Comparison of ENCODE assay signal across 13 cellular contexts in the genomic region with DNA sequence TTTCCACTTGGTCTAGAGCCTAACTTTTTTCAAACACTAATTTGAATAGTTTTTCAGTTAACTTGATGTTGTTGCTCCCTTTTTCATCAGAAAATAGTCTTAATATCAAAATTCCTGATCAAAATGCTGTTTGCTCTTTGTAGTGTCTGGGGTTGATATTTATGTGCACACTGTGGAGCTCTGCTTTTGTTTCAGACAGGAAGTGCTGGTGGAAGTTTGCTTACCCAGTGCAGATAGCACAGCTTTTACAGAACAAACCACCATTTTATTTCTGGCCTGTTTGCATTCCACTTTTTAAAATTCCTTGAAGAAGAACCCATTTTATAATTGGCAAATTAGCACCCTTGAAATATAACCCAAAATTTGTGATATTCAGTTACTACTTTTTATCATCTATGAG.
DNase-seq lines count a peak whose midpoint lies in the region; ATAC-seq and TF ChIP-seq lines count a peak whose summit lies in the region.
"Had no signal": no experiment of that assay in that cellular context is flagged by ENCODE, and none has a peak within 500 bp of the region (broad histone marks: within the 10 kb centered on the region; RNA-seq: fewer than 3 reads in every experiment).

No MANE protein-coding gene starts in this region.

- H3K9ac ChIP-seq in IMR-90 (ENCODE audit: low read depth, low read length), result no peak overlapping the region

- H3K4me2 ChIP-seq in IMR-90 (ENCODE audit: low read depth, low read length), result no peak overlapping the region

- no peak overlapping the region for H4K5ac ChIP-seq in IMR-90 (ENCODE audit: low read depth, low read length)

- H3K9me3 Mint-ChIP-seq in activated B cell treated with CpG ODN at 0.5 μM for 24 hours, result no peaks in the 10 kb centered on the region
- H3K9me3 Mint-ChIP-seq in mesothelial cell of epicardium, result peaks cover 18% of the 10 kb centered on the region
- H3K9me3 Mint-ChIP-seq: activated naive CD4-positive, alpha-beta T cell treated with anti-CD3 and anti-CD28 coated beads, Interleukin-2, amount 50 U/mL, for 72 hours; natural killer cell treated with Interleukin-12 subunit alpha and Interleukin-12 subunit beta and Interleukin-15 and Interleukin-18, amount 100 ng/mL, for 72 hours had no signal

- H3K27me3 Mint-ChIP-seq in activated B cell treated with CpG ODN at 0.5 μM for 24 hours (no peaks in the 10 kb centered on the region), mesothelial cell of epicardium (ENCODE audit: low read depth) (no peaks in the 10 kb centered on the region)
- H3K27me3 Mint-ChIP-seq: natural killer cell treated with Interleukin-12 subunit alpha and Interleukin-12 subunit beta and Interleukin-15 and Interleukin-18, amount 100 ng/mL, for 72 hours had no signal

- H3K4ac ChIP-seq in IMR-90 (ENCODE audit: low read depth, low read length), result no peak overlapping the region

- no peaks in the 10 kb centered on the region; the same call in 1 of the 2 replicates for H3K4me1 ChIP-seq in IMR-90 (ENCODE audit: control insufficient read depth, insufficient read depth, low read length)
- H3K4me1 ChIP-seq: colonic mucosa had no signal

- intact Hi-C loops in IMR-90 (cut with micrococcal nuclease), result no loop called here
- intact Hi-C loops in activated B cell treated with CpG ODN at 0.5 μM for 24 hours (cut with micrococcal nuclease), result no loop called here

- H4K8ac ChIP-seq in IMR-90 (ENCODE audit: low read depth in 2 of 2, low read length in 2 of 2), result no peak overlapping the region

- TF ChIP-seq RAD21 in IMR-90 (IDR thresholded peaks at IDR 0.05; ENCODE audit: low read length), result no peak

- DNase-seq in NCI-H1092 treated with DMSO at 0.1 percent for 48 hours (lab: John Stamatoyannopoulos, UW) (peak; percentile 21), NCI-H1092 (lab: John Stamatoyannopoulos, UW) (no peak), IMR-90 (no peak), activated B cell treated with CpG ODN at 0.5 μM for 24 hours (no peak), mesothelial cell of epicardium (ENCODE audit: low spot score in 2 of 2, unreplicated experiment in 2 of 2) (no peak), RKO (ENCODE audit: low spot score) (no peak)
- DNase-seq: colonic mucosa, NCI-H1048 had no signal

- no peaks in the 10 kb centered on the region for H3K36me3 ChIP-seq in IMR-90 (ENCODE audit: control insufficient read depth, insufficient read depth, low read length)
- H3K36me3 ChIP-seq: colonic mucosa had no signal

- no peak overlapping the region for H3K56ac ChIP-seq in IMR-90 (ENCODE audit: extremely low read depth, insufficient read depth, low read length)

- H3K36me3 Mint-ChIP-seq in activated B cell treated with CpG ODN at 0.5 μM for 24 hours (ENCODE audit: low read depth) (no peaks in the 10 kb centered on the region), mesothelial cell of epicardium (peaks cover 15% of the 10 kb centered on the region)
- H3K36me3 Mint-ChIP-seq: natural killer cell treated with Interleukin-12 subunit alpha and Interleukin-12 subunit beta and Interleukin-15 and Interleukin-18, amount 100 ng/mL, for 72 hours had no signal

- H3K9me1 ChIP-seq in IMR-90 (ENCODE audit: insufficient read depth, low read length), result no peaks in the 10 kb centered on the region; the same call in 1 of the 2 replicates

- H3K27ac Mint-ChIP-seq in activated B cell treated with CpG ODN at 0.5 μM for 24 hours, result peak overlapping the region; percentile 5
- H3K27ac Mint-ChIP-seq in mesothelial cell of epicardium, result peak overlapping the region; percentile 83
- H3K27ac Mint-ChIP-seq: natural killer cell treated with Interleukin-12 subunit alpha and Interleukin-12 subunit beta and Interleukin-15 and Interleukin-18, amount 100 ng/mL, for 72 hours had no signal

- dilution Hi-C loops in IMR-90 (cut with HindIII; ENCODE audit: low sequenced_read_pairs, unreplicated experiment), result no loop called here

- no peak overlapping the region for H3K14ac ChIP-seq in IMR-90 (replicated peaks; ENCODE audit: low read depth, low read length)

- no peak overlapping the region for H3K18ac ChIP-seq in IMR-90 (ENCODE audit: low read depth, low read length)

- CTCF ChIA-PET in IMR-90 (lab: Yijun Ruan, JAX) (no interaction called here), activated B cell treated with CpG ODN at 0.5 μM for 24 hours (lab: Charles Lee) (no interaction called here)

- no peaks in the 10 kb centered on the region for H3K27me3 ChIP-seq in IMR-90 (ENCODE audit: control insufficient read depth, insufficient read depth, low read length)
- H3K27me3 ChIP-seq: colonic mucosa had no signal

- H3K4me1 Mint-ChIP-seq in activated B cell treated with CpG ODN at 0.5 μM for 24 hours (peaks cover 23% of the 10 kb centered on the region), mesothelial cell of epicardium (peaks cover 26% of the 10 kb centered on the region)

- no peak overlapping the region for H2AFZ ChIP-seq in IMR-90 (replicated peaks; ENCODE audit: low read length, poor library complexity)

- in situ Hi-C loops in IMR-90 (cut with MboI; ENCODE audit: low sequenced_read_pairs), result no loop called here

- no TSS peak for BruUV-seq in IMR-90 (replicated peaks; lab: Mats Ljungman, UMichigan)

- no peak overlapping the region for H3K4me3 ChIP-seq in IMR-90 (ENCODE audit: insufficient read depth, low read depth, low read length)
- H3K4me3 ChIP-seq: colonic mucosa had no signal

- no peak overlapping the region for H3K27ac ChIP-seq in IMR-90 (ENCODE audit: insufficient read depth, low read length)
- H3K27ac ChIP-seq: 22Rv1, colonic mucosa had no signal

- no peaks in the 10 kb centered on the region for H4K20me1 ChIP-seq in IMR-90 (ENCODE audit: insufficient read depth, low read length)

- H3K4me3 Mint-ChIP-seq in activated B cell treated with CpG ODN at 0.5 μM for 24 hours (no peak overlapping the region), mesothelial cell of epicardium (no peak overlapping the region)
- H3K4me3 Mint-ChIP-seq: natural killer cell treated with Interleukin-12 subunit alpha and Interleukin-12 subunit beta and Interleukin-15 and Interleukin-18, amount 100 ng/mL, for 72 hours had no signal

- TF ChIP-seq CTCF in IMR-90 (conservative IDR thresholded peaks at IDR 0.05; ENCODE audit: low read depth, low read length) (no peak), activated B cell treated with CpG ODN at 0.5 μM for 24 hours (IDR thresholded peaks at IDR 0.05) (no peak), mesothelial cell of epicardium (IDR thresholded peaks at IDR 0.05; ENCODE audit: unreplicated experiment) (no peak)

- H3K79me1 ChIP-seq in IMR-90 (ENCODE audit: low read depth in 1 of 2, low read length in 2 of 2), result peaks cover 0 to 3% of the 10 kb centered on the region in 2 experiments; a peak in 2 of 4 replicates

- TF ChIP-seq POLR2A in IMR-90 (IDR thresholded peaks at IDR 0.05; ENCODE audit: low read depth, low read length), result no peak

- H2AK9ac ChIP-seq in IMR-90 (replicated peaks; ENCODE audit: low read depth, low read length, poor library complexity), result no peak overlapping the region

- POLR2A ChIA-PET in IMR-90 (lab: Charles Lee; ENCODE audit: unreplicated experiment) (interaction anchor here (0.6 kb wide), 1 partner anchor 397 kb away, joined by 6 read pairs; no protein-coding TSS in a partner anchor), activated B cell treated with CpG ODN at 0.5 μM for 24 hours (lab: Charles Lee) (no interaction called here)

- no peak overlapping the region for H2BK120ac ChIP-seq in IMR-90 (ENCODE audit: low read depth, low read length)

- H3K9me3 ChIP-seq in IMR-90 (ENCODE audit: control insufficient read depth, insufficient read depth, low read length), result no peaks in the 10 kb centered on the region
- H3K9me3 ChIP-seq: colonic mucosa had no signal

- no peak overlapping the region for H2BK15ac ChIP-seq in IMR-90 (ENCODE audit: low read depth, low read length)

- H2AK5ac ChIP-seq in IMR-90 (ENCODE audit: low read depth, low read length), result no peak overlapping the region

- ATAC-seq in IMR-90 (ENCODE audit: low read depth) (peak; percentile 51; the same call in 1 of the 2 replicates), activated B cell treated with CpG ODN at 0.5 μM for 24 hours (ENCODE audit: low read depth) (no peak), GM21619 (IDR thresholded peaks at IDR 0.05; ENCODE audit: unreplicated experiment) (no peak), GM21528 (IDR thresholded peaks at IDR 0.05; ENCODE audit: low FRiP score, unreplicated experiment) (no peak)
- ATAC-seq: activated naive CD4-positive, alpha-beta T cell treated with anti-CD3 and anti-CD28 coated beads, Interleukin-2, amount 50 U/mL, for 72 hours; natural killer cell treated with Interleukin-12 subunit alpha and Interleukin-12 subunit beta and Interleukin-15 and Interleukin-18, amount 100 ng/mL, for 72 hours had no signal

- H2BK20ac ChIP-seq in IMR-90 (ENCODE audit: low read depth, low read length), result no peak overlapping the region

- H2BK5ac ChIP-seq in IMR-90 (ENCODE audit: low read depth, low read length, poor library complexity, severe bottlenecking), result no peak overlapping the region

- no peak overlapping the region for H3K23ac ChIP-seq in IMR-90 (ENCODE audit: low read depth, low read length)

- H4K91ac ChIP-seq in IMR-90 (ENCODE audit: insufficient read depth, low read depth, low read length), result no peak overlapping the region

TF ChIP-seq in IMR-90, 13 proteins besides CTCF, POLR2A, EP300 and RAD21 (continues in another document):
- TF ChIP-seq MAZ (IDR thresholded peaks at IDR 0.05; ENCODE audit: borderline replicate concordance, low read depth, low read length) (no peak), RCOR1 (IDR thresholded peaks at IDR 0.05; ENCODE audit: insufficient replicate concordance, low read length) (no peak), MAFK (IDR thresholded peaks at IDR 0.05; ENCODE audit: low read depth, low read length) (no peak), MXI1 (IDR thresholded peaks at IDR 0.05; ENCODE audit: borderline replicate concordance, low read depth, low read length) (no peak), BHLHE40 (IDR thresholded peaks at IDR 0.05; ENCODE audit: low read depth, low read length) (no peak), CHD1 (IDR thresholded peaks at IDR 0.05; ENCODE audit: low read depth, low read length) (no peak), CEBPB (IDR thresholded peaks at IDR 0.05; ENCODE audit: low read depth, low read length) (no peak), FOS (IDR thresholded peaks at IDR 0.05; ENCODE audit: low read depth, low read length) (no peak), SMC3 (IDR thresholded peaks at IDR 0.05; ENCODE audit: low read depth, low read length) (no peak), RFX5 (IDR thresholded peaks at IDR 0.05; ENCODE audit: low read depth, low read length) (no peak), NFE2L2 (IDR thresholded peaks at IDR 0.05; ENCODE audit: low read depth, low read length) (no peak)
- TF ChIP-seq, protein P1, sequence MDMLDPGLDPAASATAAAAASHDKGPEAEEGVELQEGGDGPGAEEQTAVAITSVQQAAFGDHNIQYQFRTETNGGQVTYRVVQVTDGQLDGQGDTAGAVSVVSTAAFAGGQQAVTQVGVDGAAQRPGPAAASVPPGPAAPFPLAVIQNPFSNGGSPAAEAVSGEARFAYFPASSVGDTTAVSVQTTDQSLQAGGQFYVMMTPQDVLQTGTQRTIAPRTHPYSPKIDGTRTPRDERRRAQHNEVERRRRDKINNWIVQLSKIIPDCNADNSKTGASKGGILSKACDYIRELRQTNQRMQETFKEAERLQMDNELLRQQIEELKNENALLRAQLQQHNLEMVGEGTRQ (IDR thresholded peaks at IDR 0.05; ENCODE audit: low read depth, low read length), result no peak
